20 cellular contexts compared by ENCODE assay signal in genomic region chr1:53578358-53578757, GRCh38.
"Had no signal": no experiment of that assay in that cellular context is flagged by ENCODE, and none has a peak within 500 bp of the region (broad histone marks: within the 10 kb centered on the region; RNA-seq: fewer than 3 reads in every experiment).

No MANE protein-coding gene starts in this region.

- H3K9me3 ChIP-seq: adrenal gland, breast epithelium, esophagus squamous epithelium, left ventricle myocardium inferior, tibial nerve had no signal

- DNase-seq: activated B cell treated with CpG ODN at 0.5 μM for 24 hours; activated CD4-positive, alpha-beta T cell treated with anti-CD3 and anti-CD28 coated beads for 36 hours; activated CD4-positive, alpha-beta T cell treated with anti-CD3 and anti-CD28 coated beads, Interleukin-2, amount 50 U/mL, for 4 hours; activated CD8-positive, alpha-beta memory T cell treated with anti-CD3 and anti-CD28 coated beads, Interleukin-2, amount 50 U/mL, for 48 hours; activated naive CD4-positive, alpha-beta T cell; activated T-cell treated with anti-CD3 and anti-CD28 coated beads, Interleukin-2, amount 50 U/mL, for 4 hours; adrenal gland; esophagus squamous epithelium; heart right ventricle; kidney; left ventricle myocardium inferior; naive thymus-derived CD8-positive, alpha-beta T cell; stimulated activated CD4-positive, alpha-beta T cell treated with anti-CD3 and anti-CD28 coated beads, Interleukin-12 subunit alpha, Interleukin-12 subunit beta, amount 100 ng/mL, for 4 hours; stimulated activated CD4-positive, alpha-beta T cell treated with anti-CD3 and anti-CD28 coated beads, Interleukin-4, amount 100 ng/mL, for 4 hours; substantia nigra; T1000 had no signal

- H3K4me1 ChIP-seq: adrenal gland, breast epithelium, heart right ventricle, left ventricle myocardium inferior, tibial nerve had no signal

- H3K36me3 ChIP-seq: adrenal gland, breast epithelium, esophagus squamous epithelium, heart right ventricle, left ventricle myocardium inferior, neural progenitor cell, tibial nerve had no signal

- H3K27ac ChIP-seq: adrenal gland, breast epithelium, coronary artery, esophagus squamous epithelium, heart right ventricle, left ventricle myocardium inferior, neural progenitor cell, tibial nerve had no signal

- H3K4me3 ChIP-seq: adrenal gland, breast epithelium, coronary artery, esophagus squamous epithelium, heart right ventricle, left ventricle myocardium inferior, neural progenitor cell, tibial nerve had no signal

- ATAC-seq: activated CD4-positive, alpha-beta T cell treated with anti-CD3 and anti-CD28 coated beads for 36 hours; activated T-cell treated with anti-CD3 and anti-CD28 coated beads, Interleukin-2, amount 50 U/mL, for 4 hours; heart right ventricle; naive thymus-derived CD8-positive, alpha-beta T cell had no signal

- H3K27me3 ChIP-seq: adrenal gland, breast epithelium, esophagus squamous epithelium, heart right ventricle, neural progenitor cell, tibial nerve had no signal
